Comparison of ENCODE assay signal across 26 cellular contexts in the genomic region with DNA sequence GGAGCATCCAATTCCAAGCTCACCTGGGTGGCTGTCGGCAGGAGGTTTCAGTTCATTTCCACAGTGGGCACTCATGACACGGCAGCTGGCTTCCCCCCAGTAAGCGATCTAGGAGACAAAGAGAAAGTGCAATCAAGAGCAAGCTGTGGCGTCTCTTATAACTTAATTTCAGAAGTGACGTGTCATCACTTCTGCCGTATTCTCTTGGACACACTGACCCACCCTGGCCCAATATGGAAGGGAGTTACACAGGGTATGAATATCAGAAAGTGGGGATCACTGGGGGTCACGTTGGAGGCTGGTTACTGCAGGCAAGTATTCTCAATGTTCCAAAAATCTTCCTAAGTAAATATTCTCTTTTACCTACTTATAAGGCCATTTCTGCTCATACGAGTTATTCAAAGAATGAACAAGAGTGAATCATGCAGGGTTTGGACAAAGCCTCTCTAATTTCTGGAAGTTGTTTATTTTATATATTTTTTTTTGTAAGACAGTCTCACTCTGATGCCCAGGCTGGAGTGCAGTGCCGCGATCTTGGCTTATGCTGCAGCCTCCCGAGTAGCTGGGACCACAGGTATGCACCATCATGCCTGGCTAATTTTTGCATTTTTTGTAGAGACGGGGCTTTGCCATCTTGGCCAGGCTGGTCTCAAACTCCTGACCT. TPM values are rescaled to one million over a fixed set of nuclear protein-coding genes. Genes with fewer than 3 reads are reported as not detected.
DNase-seq lines count a peak whose midpoint lies in the region; TF ChIP-seq lines count a peak whose summit lies in the region.
"Had no signal": no experiment of that assay in that cellular context is flagged by ENCODE, and none has a peak within 500 bp of the region (broad histone marks: within the 10 kb centered on the region; RNA-seq: fewer than 3 reads in every experiment).

No MANE protein-coding gene starts in this region.

- H3K9me3 ChIP-seq in osteoblast (ENCODE audit: low read depth, low read length), result no peaks in the 10 kb centered on the region
- H3K9me3 ChIP-seq: Caco-2, heart left ventricle, sigmoid colon, testis had no signal

- H3K27me3 ChIP-seq in osteoblast (ENCODE audit: insufficient read depth, low read length), result no peaks in the 10 kb centered on the region
- H3K27me3 ChIP-seq: BLaER1, esophagus muscularis mucosa, heart left ventricle, sigmoid colon, testis had no signal

- H3K4me2 ChIP-seq in osteoblast (ENCODE audit: insufficient read depth, low read length), result peak overlapping the region; percentile 90
- H3K4me2 ChIP-seq: BLaER1 had no signal

- no peaks in the 10 kb centered on the region for H3K79me2 ChIP-seq in osteoblast (ENCODE audit: insufficient read depth, low read length)

- in situ Hi-C loops in astrocyte of the cerebellum (cut with HindIII; ENCODE audit: low sequenced_read_pairs), result no loop called here

- no peaks in the 10 kb centered on the region for H3K36me3 ChIP-seq in osteoblast (ENCODE audit: insufficient read depth, low read length)
- H3K36me3 ChIP-seq: BLaER1, esophagus muscularis mucosa, heart left ventricle, left ventricle myocardium inferior, sigmoid colon had no signal

- H3K4me3 ChIP-seq in AG10803 (ENCODE audit: low read length) (no peak overlapping the region), astrocyte of the cerebellum (ENCODE audit: low read depth, low read length) (no peak overlapping the region), osteoblast (ENCODE audit: insufficient read depth, low read length) (peak overlapping the region; percentile 69)
- H3K4me3 ChIP-seq: BLaER1, esophagus muscularis mucosa, heart left ventricle, K562, left ventricle myocardium inferior, sigmoid colon, testis had no signal

- DNase-seq in AG10803 (ENCODE audit: low read depth) (peak; percentile 67), HT1080 (ENCODE audit: low read depth) (peak; percentile 9), astrocyte of the cerebellum (ENCODE audit: low read depth) (peak; percentile 47), osteoblast (ENCODE audit: insufficient read length, low spot score, missing footprints) (peak; percentile 76), activated T-cell treated with anti-CD3 and anti-CD28 coated beads for 4 hours (no peak), cerebellar nuclear complex (lab: John Stamatoyannopoulos, UW) (no peak)
- no peak for DNase-seq in activated CD4-positive, alpha-beta T cell treated with anti-CD3 and anti-CD28 coated beads, Interleukin-2, amount 50 U/mL, for 48 hours
- DNase-seq: activated CD4-positive, alpha-beta memory T cell treated with anti-CD3 and anti-CD28 coated beads, Interleukin-2, amount 10 ng/mL, durations not matched to agents 7 days and 5 days; activated naive CD4-positive, alpha-beta T cell; activated T-cell treated with anti-CD3 and anti-CD28 coated beads, Interleukin-2, amount 50 U/mL, for 1 hour; anterior cingulate cortex; Caco-2; effector memory CD8-positive, alpha-beta T cell; heart left ventricle; left ventricle myocardium inferior; midbrain; MV-4-11; NCI-H1694 treated with DMSO at 0.1 percent for 48 hours; NCI-H345; posterior cingulate gyrus; sigmoid colon; testis had no signal

- peak overlapping the region; percentile 48 for H3K27ac ChIP-seq in osteoblast (ENCODE audit: low read depth, low read length)
- H3K27ac ChIP-seq: BLaER1, esophagus muscularis mucosa, heart left ventricle, HL-60, left ventricle myocardium inferior, sigmoid colon, testis had no signal

- peaks cover 6% of the 10 kb centered on the region for H3K4me1 ChIP-seq in osteoblast (ENCODE audit: insufficient read depth, low read length)
- H3K4me1 ChIP-seq: BLaER1, Caco-2, esophagus muscularis mucosa, heart left ventricle, left ventricle myocardium inferior, sigmoid colon, testis had no signal

- peak overlapping the region; percentile 79 for H2AFZ ChIP-seq in osteoblast (ENCODE audit: low read length)

- TF ChIP-seq CTCF in AG10803 (conservative IDR thresholded peaks at IDR 0.05; ENCODE audit: low read length) (no peak), astrocyte of the cerebellum (IDR thresholded peaks at IDR 0.05; ENCODE audit: low read depth, low read length, missing control alignments) (no peak), osteoblast (IDR thresholded peaks at IDR 0.05; ENCODE audit: extremely low read depth, low read depth, low read length) (no peak)

- no peaks in the 10 kb centered on the region for H4K20me1 ChIP-seq in osteoblast (ENCODE audit: insufficient read depth, low read length)
- H4K20me1 ChIP-seq: BLaER1 had no signal

RNA-seq across cellular contexts. Expression of a gene that starts 46.5 kb away (rescaled TPM):
- total RNA-seq in HT1080 (2014; rRNA removed; shearing (Covaris generic)), result not detected in 2 replicates
- 0.12 and 0.21 TPM in 2 replicates for polyA plus RNA-seq in HT1080 (2015; cell fraction: cytosol; rRNA removed)
- polyA plus RNA-seq in HT1080 (2015; cell fraction: nucleus; rRNA removed), result 0.22 and 0.32 TPM in 2 replicates
- 4.7 and 5.6 TPM in 2 replicates for total RNA-seq in osteoblast
- total RNA-seq: left ventricle myocardium inferior had no signal
- polyA plus RNA-seq: heart left ventricle had no signal

Comparison
In these comparisons a context has a peak if more than half of its experiments do, and no peak if none do; other contexts are left out.
1. DNase-seq: peak in AG10803 (single experiment), HT1080 (single experiment), astrocyte of the cerebellum (single experiment) and osteoblast (single experiment); none in activated CD4-positive, alpha-beta T cell treated with anti-CD3 and anti-CD28 coated beads, Interleukin-2, amount 50 U/mL, for 48 hours (0 of 2), activated T-cell treated with anti-CD3 and anti-CD28 coated beads for 4 hours (single experiment) and cerebellar nuclear complex (0 of 2).